In the genomic region with DNA sequence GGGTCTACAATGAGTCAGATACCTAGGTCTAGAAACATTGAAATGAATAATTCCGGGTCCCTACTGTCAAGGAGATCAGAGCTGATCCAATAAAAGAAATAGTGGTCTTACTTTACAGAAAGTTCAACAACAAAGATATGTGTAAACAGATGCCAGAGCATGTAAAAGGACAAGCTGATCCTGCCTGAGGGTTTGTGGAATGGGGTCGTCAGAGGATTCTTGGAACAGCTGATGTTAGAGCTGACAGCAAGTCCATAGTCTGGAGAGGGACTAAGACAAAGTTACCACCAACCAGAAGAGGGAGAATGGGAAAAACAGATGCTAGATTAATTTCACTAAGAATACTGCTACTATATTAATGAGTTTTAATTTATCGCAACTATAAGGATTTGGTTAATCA, we compare ENCODE assay signal across 1 cellular context.
TF ChIP-seq lines count a peak whose summit lies in the region.

No MANE protein-coding gene starts in this region.

TF ChIP-seq in HepG2, 621 proteins besides CTCF, POLR2A, EP300 and RAD21 (continued from another document):
- TF ChIP-seq, protein P1, sequence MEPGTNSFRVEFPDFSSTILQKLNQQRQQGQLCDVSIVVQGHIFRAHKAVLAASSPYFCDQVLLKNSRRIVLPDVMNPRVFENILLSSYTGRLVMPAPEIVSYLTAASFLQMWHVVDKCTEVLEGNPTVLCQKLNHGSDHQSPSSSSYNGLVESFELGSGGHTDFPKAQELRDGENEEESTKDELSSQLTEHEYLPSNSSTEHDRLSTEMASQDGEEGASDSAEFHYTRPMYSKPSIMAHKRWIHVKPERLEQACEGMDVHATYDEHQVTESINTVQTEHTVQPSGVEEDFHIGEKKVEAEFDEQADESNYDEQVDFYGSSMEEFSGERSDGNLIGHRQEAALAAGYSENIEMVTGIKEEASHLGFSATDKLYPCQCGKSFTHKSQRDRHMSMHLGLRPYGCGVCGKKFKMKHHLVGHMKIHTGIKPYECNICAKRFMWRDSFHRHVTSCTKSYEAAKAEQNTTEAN (CRISPR knock-in tag; conservative IDR thresholded peaks at IDR 0.05): no peak
- no peak for TF ChIP-seq ZNF280B (CRISPR knock-in tag; IDR thresholded peaks at IDR 0.05; ENCODE audit: borderline replicate concordance)
- no peak for TF ChIP-seq TAF15 (IDR thresholded peaks at IDR 0.05; ENCODE audit: low read depth, low read length, poor library complexity, severe bottlenecking)
- no peak for TF ChIP-seq TP53 (CRISPR knock-in tag; conservative IDR thresholded peaks at IDR 0.05)
- TF ChIP-seq FOXC1 (CRISPR knock-in tag; IDR thresholded peaks at IDR 0.05; ENCODE audit: borderline replicate concordance): no peak
- TF ChIP-seq, protein P2, sequence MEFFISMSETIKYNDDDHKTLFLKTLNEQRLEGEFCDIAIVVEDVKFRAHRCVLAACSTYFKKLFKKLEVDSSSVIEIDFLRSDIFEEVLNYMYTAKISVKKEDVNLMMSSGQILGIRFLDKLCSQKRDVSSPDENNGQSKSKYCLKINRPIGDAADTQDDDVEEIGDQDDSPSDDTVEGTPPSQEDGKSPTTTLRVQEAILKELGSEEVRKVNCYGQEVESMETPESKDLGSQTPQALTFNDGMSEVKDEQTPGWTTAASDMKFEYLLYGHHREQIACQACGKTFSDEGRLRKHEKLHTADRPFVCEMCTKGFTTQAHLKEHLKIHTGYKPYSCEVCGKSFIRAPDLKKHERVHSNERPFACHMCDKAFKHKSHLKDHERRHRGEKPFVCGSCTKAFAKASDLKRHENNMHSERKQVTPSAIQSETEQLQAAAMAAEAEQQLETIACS (CRISPR knock-in tag; IDR thresholded peaks at IDR 0.05): no peak
